In the genomic region with DNA sequence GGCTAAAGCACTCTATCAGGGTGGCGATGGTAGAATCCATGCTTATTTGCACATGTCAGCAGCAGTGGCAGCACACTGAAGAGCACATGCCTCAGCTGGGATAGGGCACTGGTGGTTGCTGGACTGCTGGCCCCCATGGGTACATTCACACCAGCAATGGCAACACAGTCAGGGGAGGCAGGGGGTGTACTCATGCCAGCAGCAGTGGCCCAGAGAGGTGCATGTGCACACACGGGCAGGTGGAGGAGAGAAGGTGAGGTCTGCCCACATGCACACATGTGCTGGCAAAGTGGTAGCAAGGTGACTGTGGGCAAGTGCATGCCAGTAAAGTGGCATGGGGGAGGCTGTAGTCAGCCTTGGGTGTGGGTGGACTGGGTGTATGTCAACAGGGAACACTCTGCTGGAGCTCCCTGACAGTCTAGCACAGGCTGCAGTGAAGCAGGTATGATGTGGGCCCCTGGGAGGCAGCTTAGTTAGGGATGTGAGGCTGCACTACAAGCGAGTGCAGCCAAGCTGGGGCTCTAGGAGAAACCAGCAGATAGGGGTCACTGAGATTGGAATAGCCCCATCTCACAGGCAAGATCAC, we compare ENCODE assay signal across 16 cellular contexts. TPM values are rescaled to one million over a fixed set of nuclear protein-coding genes. Genes with fewer than 3 reads are reported as not detected.
DNase-seq lines count a peak whose midpoint lies in the region; ATAC-seq and TF ChIP-seq lines count a peak whose summit lies in the region.
"Had no signal": no experiment of that assay in that cellular context is flagged by ENCODE, and none has a peak within 500 bp of the region (broad histone marks: within the 10 kb centered on the region; RNA-seq: fewer than 3 reads in every experiment).

No MANE protein-coding gene starts in this region.

- H3K4me1 ChIP-seq in aorta (ENCODE audit: control insufficient read depth in 1 of 2, insufficient read depth in 2 of 2, low read length in 2 of 2): no peaks in the 10 kb centered on the region
- H3K4me1 ChIP-seq: BE2C, Caco-2, HAP-1 had no signal

- peak overlapping the region; percentile 15; the same call in 1 of the 2 replicates for H3K4me3 ChIP-seq in iPS-18c (ENCODE audit: insufficient read depth, low read depth, low read length)
- H3K4me3 ChIP-seq in aorta (ENCODE audit: low read length in 2 of 2): no peak overlapping the region
- H3K4me3 ChIP-seq: HAP-1 had no signal

- no peak overlapping the region for H3K27ac Mint-ChIP-seq in endothelial cell (ENCODE audit: unreplicated experiment)
- H3K27ac Mint-ChIP-seq in activated naive CD8-positive, alpha-beta T cell treated with anti-CD3 and anti-CD28 coated beads, Interleukin-2, amount 50 U/mL, for 24 hours: no peak overlapping the region
- H3K27ac Mint-ChIP-seq: CD4-positive, CD25-positive, alpha-beta regulatory T cell had no signal

- peak overlapping the region; percentile 52 for H3K4me3 Mint-ChIP-seq in endothelial cell (ENCODE audit: unreplicated experiment)
- no peak overlapping the region for H3K4me3 Mint-ChIP-seq in activated naive CD8-positive, alpha-beta T cell treated with anti-CD3 and anti-CD28 coated beads, Interleukin-2, amount 50 U/mL, for 24 hours
- H3K4me3 Mint-ChIP-seq: CD4-positive, CD25-positive, alpha-beta regulatory T cell; CD8-positive, alpha-beta memory T cell had no signal

- H3K27ac ChIP-seq in aorta (ENCODE audit: low read depth in 1 of 2, low read length in 2 of 2): no peak overlapping the region

- H3K36me3 Mint-ChIP-seq in endothelial cell (ENCODE audit: low read depth, unreplicated experiment): peaks cover 19% of the 10 kb centered on the region
- no peaks in the 10 kb centered on the region for H3K36me3 Mint-ChIP-seq in activated naive CD8-positive, alpha-beta T cell treated with anti-CD3 and anti-CD28 coated beads, Interleukin-2, amount 50 U/mL, for 24 hours (ENCODE audit: low read depth)
- H3K36me3 Mint-ChIP-seq: CD4-positive, CD25-positive, alpha-beta regulatory T cell; CD8-positive, alpha-beta memory T cell had no signal

- H3K4me1 Mint-ChIP-seq in endothelial cell (ENCODE audit: unreplicated experiment): no peaks in the 10 kb centered on the region
- H3K4me1 Mint-ChIP-seq in activated naive CD8-positive, alpha-beta T cell treated with anti-CD3 and anti-CD28 coated beads, Interleukin-2, amount 50 U/mL, for 24 hours: no peaks in the 10 kb centered on the region
- H3K4me1 Mint-ChIP-seq: CD4-positive, CD25-positive, alpha-beta regulatory T cell; CD8-positive, alpha-beta memory T cell had no signal

- H3K27me3 ChIP-seq in aorta (ENCODE audit: control insufficient read depth in 1 of 2, insufficient read depth in 2 of 2, low read length in 1 of 2): no peaks in the 10 kb centered on the region
- H3K27me3 ChIP-seq: BE2C had no signal

- H3K36me3 ChIP-seq in aorta (ENCODE audit: control insufficient read depth in 1 of 2, insufficient read depth in 2 of 2, low read length in 1 of 2): no peaks in the 10 kb centered on the region
- H3K36me3 ChIP-seq: BE2C, HAP-1 had no signal

- DNase-seq in endothelial cell (ENCODE audit: low spot score) (no peak), putamen (ENCODE audit: low spot score) (peak; percentile 3), aorta (no peak)
- no peak for DNase-seq in activated CD4-positive, alpha-beta T cell treated with anti-CD3 and anti-CD28 coated beads for 48 hours
- no peak for DNase-seq in activated naive CD8-positive, alpha-beta T cell treated with anti-CD3 and anti-CD28 coated beads, Interleukin-2, amount 50 U/mL, for 24 hours
- DNase-seq: ACHN; BE2C; C1 segment of cervical spinal cord; Caco-2; CD4-positive, CD25-positive, alpha-beta regulatory T cell; CD8-positive, alpha-beta memory T cell had no signal

- TF ChIP-seq CTCF in endothelial cell (IDR thresholded peaks at IDR 0.05; ENCODE audit: unreplicated experiment): no peak

- intact Hi-C loops in aorta (cut with DNase I): no loop called here

- peaks cover 11% of the 10 kb centered on the region for H3K9me3 Mint-ChIP-seq in endothelial cell (ENCODE audit: unreplicated experiment)
- H3K9me3 Mint-ChIP-seq in activated naive CD8-positive, alpha-beta T cell treated with anti-CD3 and anti-CD28 coated beads, Interleukin-2, amount 50 U/mL, for 24 hours: peaks cover 26% of the 10 kb centered on the region

- ATAC-seq in aorta (ENCODE audit: low FRiP score) (peak; percentile 36), GM18873 (IDR thresholded peaks at IDR 0.05; ENCODE audit: low FRiP score, unreplicated experiment) (no peak)
- no peak for ATAC-seq in activated naive CD8-positive, alpha-beta T cell treated with anti-CD3 and anti-CD28 coated beads, Interleukin-2, amount 50 U/mL, for 24 hours

- H3K9me3 ChIP-seq in iPS-18c (ENCODE audit: control insufficient read depth, insufficient read depth, low read length) (peaks cover 12% of the 10 kb centered on the region), aorta (ENCODE audit: control insufficient read depth, low read length) (peaks cover 4% of the 10 kb centered on the region)
- H3K9me3 ChIP-seq: BE2C, HAP-1 had no signal

- WGBS in aorta, 2 donors: 77 to 80% methylated on average over 3 of the region's 3 CpGs

- peaks cover 6% of the 10 kb centered on the region for H3K27me3 Mint-ChIP-seq in endothelial cell (ENCODE audit: unreplicated experiment)
- no peaks in the 10 kb centered on the region for H3K27me3 Mint-ChIP-seq in activated naive CD8-positive, alpha-beta T cell treated with anti-CD3 and anti-CD28 coated beads, Interleukin-2, amount 50 U/mL, for 24 hours
- H3K27me3 Mint-ChIP-seq: CD4-positive, CD25-positive, alpha-beta regulatory T cell; CD8-positive, alpha-beta memory T cell had no signal

RNA-seq across cellular contexts. Expression of a gene that starts 53.9 kb away (rescaled TPM):
- total RNA-seq in endothelial cell (ENCODE audit: unreplicated experiment) (0.18 TPM), aorta (not detected)
- under 1 TPM in 1 of 2 donors, not detected in 1; 0.13 TPM for polyA plus RNA-seq in aorta
- total RNA-seq: Caco-2; CD4-positive, CD25-positive, alpha-beta regulatory T cell; CD8-positive, alpha-beta memory T cell; H4; HT-29 had no signal
- polyA plus RNA-seq: CD4-positive, CD25-positive, alpha-beta regulatory T cell; CD8-positive, alpha-beta memory T cell had no signal
